ENCODE assay signal across 1 cellular context in the genomic region with DNA sequence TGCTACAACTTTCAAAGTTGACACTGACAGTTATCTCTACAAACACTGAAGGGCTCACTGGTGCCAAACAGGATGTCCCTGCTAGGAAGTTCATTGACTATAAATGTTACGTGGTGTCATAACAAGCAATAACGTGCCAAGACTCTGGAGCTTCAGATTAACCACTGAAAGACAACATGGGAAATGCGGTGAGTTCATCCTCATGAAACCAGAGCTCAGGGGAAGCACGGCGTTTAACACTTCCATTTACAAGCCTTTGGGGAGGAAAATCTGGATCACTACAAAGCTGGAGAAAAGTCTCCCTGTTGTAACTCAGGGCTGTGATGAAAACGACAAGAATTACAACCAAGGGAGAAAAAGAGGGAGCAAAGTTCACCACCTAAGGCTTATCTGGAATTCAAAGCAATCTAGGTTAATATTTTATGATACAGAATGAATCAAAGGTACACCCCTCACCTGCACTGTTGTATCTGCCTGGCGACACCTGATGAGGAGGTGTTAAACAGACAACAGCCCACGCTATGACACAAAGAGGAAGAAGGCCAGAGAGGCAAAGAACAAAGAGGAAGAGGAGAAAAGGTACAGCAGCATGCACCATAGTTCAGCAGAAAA.
TF ChIP-seq lines count a peak whose summit lies in the region.

No MANE protein-coding gene starts in this region.

TF ChIP-seq in HEK293, 187 proteins besides CTCF, POLR2A, EP300 and RAD21 (continued from another document):
- TF ChIP-seq, protein P1, sequence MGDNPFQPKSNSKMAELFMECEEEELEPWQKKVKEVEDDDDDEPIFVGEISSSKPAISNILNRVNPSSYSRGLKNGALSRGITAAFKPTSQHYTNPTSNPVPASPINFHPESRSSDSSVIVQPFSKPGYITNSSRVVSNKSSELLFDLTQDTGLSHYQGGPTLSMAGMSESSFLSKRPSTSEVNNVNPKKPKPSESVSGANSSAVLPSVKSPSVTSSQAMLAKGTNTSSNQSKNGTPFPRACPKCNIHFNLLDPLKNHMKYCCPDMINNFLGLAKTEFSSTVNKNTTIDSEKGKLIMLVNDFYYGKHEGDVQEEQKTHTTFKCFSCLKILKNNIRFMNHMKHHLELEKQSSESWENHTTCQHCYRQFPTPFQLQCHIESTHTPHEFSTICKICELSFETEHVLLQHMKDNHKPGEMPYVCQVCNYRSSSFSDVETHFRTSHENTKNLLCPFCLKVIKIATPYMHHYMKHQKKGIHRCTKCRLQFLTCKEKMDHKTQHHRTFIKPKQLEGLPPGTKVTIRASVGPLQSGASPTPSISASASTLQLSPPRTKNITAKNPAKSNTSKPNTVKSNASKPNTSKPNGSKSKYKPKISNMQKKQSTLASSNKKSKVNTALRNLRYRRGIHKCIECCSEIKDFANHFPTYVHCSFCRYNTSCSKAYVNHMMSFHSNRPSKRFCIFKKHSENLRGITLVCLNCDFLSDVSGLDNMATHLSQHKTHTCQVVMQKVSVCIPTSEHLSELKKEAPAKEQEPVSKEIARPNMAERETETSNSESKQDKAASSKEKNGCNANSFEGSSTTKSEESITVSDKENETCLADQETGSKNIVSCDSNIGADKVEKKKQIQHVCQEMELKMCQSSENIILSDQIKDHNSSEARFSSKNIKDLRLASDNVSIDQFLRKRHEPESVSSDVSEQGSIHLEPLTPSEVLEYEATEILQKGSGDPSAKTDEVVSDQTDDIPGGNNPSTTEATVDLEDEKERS (tag by site-specific recombination; IDR thresholded peaks at IDR 0.05) = no peak
- TF ChIP-seq ZNF548 (tag by site-specific recombination; IDR thresholded peaks at IDR 0.05) (no peak), ZNF112 (tag by site-specific recombination; IDR thresholded peaks at IDR 0.05) (no peak), ZNF266 (tag by site-specific recombination; IDR thresholded peaks at IDR 0.05; ENCODE audit: low read depth) (no peak), ZIC2 (tag by site-specific recombination; IDR thresholded peaks at IDR 0.05) (peak; percentile 11; the same call in 1 of the 2 replicates), ZNF140 (tag by site-specific recombination; IDR thresholded peaks at IDR 0.05) (no peak), ZNF830 (tag by site-specific recombination; IDR thresholded peaks at IDR 0.05; ENCODE audit: low read depth) (no peak), MZF1 (tag by site-specific recombination; IDR thresholded peaks at IDR 0.05; ENCODE audit: borderline replicate concordance) (peak; percentile 43; the same call in 1 of the 2 replicates), ZNF791 (tag by site-specific recombination; IDR thresholded peaks at IDR 0.05) (no peak), ZNF169 (tag by site-specific recombination; IDR thresholded peaks at IDR 0.05) (no peak), ZNF37A (tag by site-specific recombination; IDR thresholded peaks at IDR 0.05) (no peak), ZNF514 (tag by site-specific recombination; IDR thresholded peaks at IDR 0.05) (no peak), GLI4 (tag by site-specific recombination; IDR thresholded peaks at IDR 0.05) (no peak), ZNF157 (tag by site-specific recombination; IDR thresholded peaks at IDR 0.05) (no peak), WT1 (tag by site-specific recombination; IDR thresholded peaks at IDR 0.05) (peak; percentile 34; the same call in 1 of the 2 replicates)
- TF ChIP-seq, protein P2, sequence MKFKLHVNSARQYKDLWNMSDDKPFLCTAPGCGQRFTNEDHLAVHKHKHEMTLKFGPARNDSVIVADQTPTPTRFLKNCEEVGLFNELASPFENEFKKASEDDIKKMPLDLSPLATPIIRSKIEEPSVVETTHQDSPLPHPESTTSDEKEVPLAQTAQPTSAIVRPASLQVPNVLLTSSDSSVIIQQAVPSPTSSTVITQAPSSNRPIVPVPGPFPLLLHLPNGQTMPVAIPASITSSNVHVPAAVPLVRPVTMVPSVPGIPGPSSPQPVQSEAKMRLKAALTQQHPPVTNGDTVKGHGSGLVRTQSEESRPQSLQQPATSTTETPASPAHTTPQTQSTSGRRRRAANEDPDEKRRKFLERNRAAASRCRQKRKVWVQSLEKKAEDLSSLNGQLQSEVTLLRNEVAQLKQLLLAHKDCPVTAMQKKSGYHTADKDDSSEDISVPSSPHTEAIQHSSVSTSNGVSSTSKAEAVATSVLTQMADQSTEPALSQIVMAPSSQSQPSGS (tag by site-specific recombination; IDR thresholded peaks at IDR 0.05; ENCODE audit: low read depth) = peak; percentile 53; the same call in 1 of the 2 replicates
- TF ChIP-seq, protein P3, sequence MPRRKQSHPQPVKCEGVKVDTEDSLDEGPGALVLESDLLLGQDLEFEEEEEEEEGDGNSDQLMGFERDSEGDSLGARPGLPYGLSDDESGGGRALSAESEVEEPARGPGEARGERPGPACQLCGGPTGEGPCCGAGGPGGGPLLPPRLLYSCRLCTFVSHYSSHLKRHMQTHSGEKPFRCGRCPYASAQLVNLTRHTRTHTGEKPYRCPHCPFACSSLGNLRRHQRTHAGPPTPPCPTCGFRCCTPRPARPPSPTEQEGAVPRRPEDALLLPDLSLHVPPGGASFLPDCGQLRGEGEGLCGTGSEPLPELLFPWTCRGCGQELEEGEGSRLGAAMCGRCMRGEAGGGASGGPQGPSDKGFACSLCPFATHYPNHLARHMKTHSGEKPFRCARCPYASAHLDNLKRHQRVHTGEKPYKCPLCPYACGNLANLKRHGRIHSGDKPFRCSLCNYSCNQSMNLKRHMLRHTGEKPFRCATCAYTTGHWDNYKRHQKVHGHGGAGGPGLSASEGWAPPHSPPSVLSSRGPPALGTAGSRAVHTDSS (tag by site-specific recombination; IDR thresholded peaks at IDR 0.05) = peak; percentile 33; the same call in 1 of the 2 replicates
- TF ChIP-seq, protein P4, sequence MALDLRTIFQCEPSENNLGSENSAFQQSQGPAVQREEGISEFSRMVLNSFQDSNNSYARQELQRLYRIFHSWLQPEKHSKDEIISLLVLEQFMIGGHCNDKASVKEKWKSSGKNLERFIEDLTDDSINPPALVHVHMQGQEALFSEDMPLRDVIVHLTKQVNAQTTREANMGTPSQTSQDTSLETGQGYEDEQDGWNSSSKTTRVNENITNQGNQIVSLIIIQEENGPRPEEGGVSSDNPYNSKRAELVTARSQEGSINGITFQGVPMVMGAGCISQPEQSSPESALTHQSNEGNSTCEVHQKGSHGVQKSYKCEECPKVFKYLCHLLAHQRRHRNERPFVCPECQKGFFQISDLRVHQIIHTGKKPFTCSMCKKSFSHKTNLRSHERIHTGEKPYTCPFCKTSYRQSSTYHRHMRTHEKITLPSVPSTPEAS (tag by site-specific recombination; IDR thresholded peaks at IDR 0.05) = no peak
